In genomic region chrX:44260609-44261008, GRCh38 we compare ENCODE assay signal across 35 cellular contexts.
"Had no signal": no experiment of that assay in that cellular context is flagged by ENCODE, and none has a peak within 500 bp of the region (broad histone marks: within the 10 kb centered on the region; RNA-seq: fewer than 3 reads in every experiment).

No MANE protein-coding gene starts in this region.

- H3K4me1 Mint-ChIP-seq: brain had no signal

- H3K27ac Mint-ChIP-seq: activated CD4-positive, alpha-beta memory T cell treated with anti-CD3 and anti-CD28 coated beads, Interleukin-2, amount 10 ng/mL, durations not matched to agents 7 days and 5 days; activated CD4-positive, alpha-beta T cell treated with anti-CD3 and anti-CD28 coated beads for 36 hours; activated CD4-positive, alpha-beta T cell treated with anti-CD3 and anti-CD28 coated beads, Interleukin-2, amount 10 ng/mL, durations not matched to agents 7 days and 5 days; activated CD8-positive, alpha-beta memory T cell treated with anti-CD3 and anti-CD28 coated beads, Interleukin-2, amount 10 ng/mL, durations not matched to agents 7 days and 5 days; activated CD8-positive, alpha-beta T cell treated with anti-CD3 and anti-CD28 coated beads, Interleukin-2, amount 10 ng/mL, durations not matched to agents 7 days and 5 days; activated naive CD4-positive, alpha-beta T cell treated with anti-CD3 and anti-CD28 coated beads, Interleukin-2, amount 10 ng/mL, durations not matched to agents 7 days and 5 days; activated naive CD4-positive, alpha-beta T cell treated with anti-CD3 and anti-CD28 coated beads, Interleukin-2, amount 50 U/mL, for 24 hours; activated naive CD8-positive, alpha-beta T cell; activated naive CD8-positive, alpha-beta T cell treated with anti-CD3 and anti-CD28 coated beads, Interleukin-2, amount 50 U/mL, for 24 hours; activated T-cell treated with anti-CD3 and anti-CD28 coated beads, Interleukin-2, amount 50 U/mL, for 24 hours; activated T-helper 2 cell treated with anti-CD3 and anti-CD28 coated beads, Interferon-gamma antibody, Interleukin-2, Interleukin-4, amounts not matched to agents 10 μg/mL and 5 μg/mL and 100 μg/mL, durations not matched to agents 14 hours and 24 hours and 36 hours; brain; T-helper 2 cell treated with Interferon-gamma antibody and Interleukin-4, amounts not matched to agents 5 μg/mL and 100 μg/mL, for 36 hours; WTC11 had no signal

- H3K9me3 Mint-ChIP-seq: activated naive CD4-positive, alpha-beta T cell treated with anti-CD3 and anti-CD28 coated beads, Interleukin-2, amount 50 U/mL, for 24 hours had no signal

- H3K27ac ChIP-seq: ascending aorta, cardiac muscle cell, WERI-Rb-1 had no signal

- DNase-seq: activated CD4-positive, alpha-beta memory T cell treated with anti-CD3 and anti-CD28 coated beads, Interleukin-2, amount 10 ng/mL, durations not matched to agents 7 days and 5 days; activated CD4-positive, alpha-beta T cell treated with anti-CD3 and anti-CD28 coated beads for 1 hour; activated CD4-positive, alpha-beta T cell treated with anti-CD3 and anti-CD28 coated beads for 36 hours; activated CD4-positive, alpha-beta T cell treated with anti-CD3 and anti-CD28 coated beads for 48 hours; activated CD4-positive, alpha-beta T cell treated with anti-CD3 and anti-CD28 coated beads, Interleukin-2, amount 10 ng/mL, durations not matched to agents 7 days and 5 days; activated CD4-positive, alpha-beta T cell treated with anti-CD3 and anti-CD28 coated beads, Interleukin-2, amount 50 U/mL, for 48 hours; activated CD4-positive, CD25-positive, alpha-beta regulatory T cell; activated CD8-positive, alpha-beta memory T cell treated with anti-CD3 and anti-CD28 coated beads for 24 hours; activated CD8-positive, alpha-beta memory T cell treated with anti-CD3 and anti-CD28 coated beads, Interleukin-2, amount 10 ng/mL, durations not matched to agents 7 days and 5 days; activated CD8-positive, alpha-beta memory T cell treated with anti-CD3 and anti-CD28 coated beads, Interleukin-2, amount 50 U/mL, for 48 hours; activated CD8-positive, alpha-beta T cell treated with anti-CD3 and anti-CD28 coated beads, Interleukin-2, amount 10 ng/mL, durations not matched to agents 7 days and 5 days; activated effector memory CD4-positive, alpha-beta T cell treated with Interleukin-2 at 50 U/mL for 16 hours; activated gamma-delta T cell; activated naive CD4-positive, alpha-beta T cell treated with anti-CD3 and anti-CD28 coated beads, Interleukin-2, amount 10 ng/mL, durations not matched to agents 7 days and 5 days; activated naive CD4-positive, alpha-beta T cell treated with Interleukin-2 at 50 U/mL for 16 hours; activated naive CD8-positive, alpha-beta T cell treated with anti-CD3 and anti-CD28 coated beads, Interleukin-2, amount 50 U/mL, for 24 hours; activated T-cell treated with anti-CD3 and anti-CD28 coated beads, Interleukin-2, amount 50 U/mL, for 24 hours; activated T-cell treated with anti-CD3 and anti-CD28 coated beads, Interleukin-2, amount 50 U/mL, for 48 hours; amygdala; anterior cingulate cortex; caudate nucleus; cerebellar nuclear complex; T-cell; T-helper 9 cell; WERI-Rb-1 had no signal

- H3K27me3 ChIP-seq: ascending aorta, cardiac muscle cell had no signal

- H3K4me3 Mint-ChIP-seq: activated CD4-positive, alpha-beta memory T cell treated with anti-CD3 and anti-CD28 coated beads, Interleukin-2, amount 10 ng/mL, durations not matched to agents 7 days and 5 days; activated CD4-positive, alpha-beta T cell treated with anti-CD3 and anti-CD28 coated beads for 36 hours; activated CD4-positive, alpha-beta T cell treated with anti-CD3 and anti-CD28 coated beads, Interleukin-2, amount 10 ng/mL, durations not matched to agents 7 days and 5 days; activated CD8-positive, alpha-beta memory T cell treated with anti-CD3 and anti-CD28 coated beads, Interleukin-2, amount 10 ng/mL, durations not matched to agents 7 days and 5 days; activated CD8-positive, alpha-beta T cell treated with anti-CD3 and anti-CD28 coated beads, Interleukin-2, amount 10 ng/mL, durations not matched to agents 7 days and 5 days; activated naive CD4-positive, alpha-beta T cell treated with anti-CD3 and anti-CD28 coated beads, Interleukin-2, amount 10 ng/mL, durations not matched to agents 7 days and 5 days; activated naive CD4-positive, alpha-beta T cell treated with anti-CD3 and anti-CD28 coated beads, Interleukin-2, amount 50 U/mL, for 24 hours; activated naive CD8-positive, alpha-beta T cell; activated naive CD8-positive, alpha-beta T cell treated with anti-CD3 and anti-CD28 coated beads, Interleukin-2, amount 50 U/mL, for 24 hours; activated T-cell treated with anti-CD3 and anti-CD28 coated beads, Interleukin-2, amount 50 U/mL, for 24 hours; brain; central memory CD8-positive, alpha-beta T cell; T-cell; T-helper 2 cell treated with Interferon-gamma antibody and Interleukin-4, amounts not matched to agents 5 μg/mL and 100 μg/mL, for 36 hours; WTC11 had no signal

- H3K4me3 ChIP-seq: ascending aorta, cardiac muscle cell had no signal

- H3K27me3 Mint-ChIP-seq: activated CD4-positive, alpha-beta memory T cell treated with anti-CD3 and anti-CD28 coated beads, Interleukin-2, amount 10 ng/mL, durations not matched to agents 7 days and 5 days; activated CD4-positive, alpha-beta T cell treated with anti-CD3 and anti-CD28 coated beads for 36 hours; activated CD4-positive, alpha-beta T cell treated with anti-CD3 and anti-CD28 coated beads, Interleukin-2, amount 10 ng/mL, durations not matched to agents 7 days and 5 days; activated CD8-positive, alpha-beta memory T cell treated with anti-CD3 and anti-CD28 coated beads, Interleukin-2, amount 10 ng/mL, durations not matched to agents 7 days and 5 days; activated naive CD4-positive, alpha-beta T cell treated with anti-CD3 and anti-CD28 coated beads, Interleukin-2, amount 10 ng/mL, durations not matched to agents 7 days and 5 days; activated naive CD4-positive, alpha-beta T cell treated with anti-CD3 and anti-CD28 coated beads, Interleukin-2, amount 50 U/mL, for 24 hours; activated naive CD8-positive, alpha-beta T cell; activated naive CD8-positive, alpha-beta T cell treated with anti-CD3 and anti-CD28 coated beads, Interleukin-2, amount 50 U/mL, for 24 hours; activated T-cell treated with anti-CD3 and anti-CD28 coated beads, Interleukin-2, amount 50 U/mL, for 24 hours; brain; central memory CD8-positive, alpha-beta T cell had no signal

- H3K4me1 ChIP-seq: ascending aorta had no signal

- ATAC-seq: activated CD4-positive, alpha-beta T cell treated with anti-CD3 and anti-CD28 coated beads for 36 hours; activated CD4-positive, CD25-positive, alpha-beta regulatory T cell treated with anti-CD3 and anti-CD28 coated beads, Interleukin-2, amount 50 U/mL, for 24 hours; activated CD8-positive, alpha-beta memory T cell treated with anti-CD3 and anti-CD28 coated beads, Interleukin-2, amount 10 ng/mL, durations not matched to agents 7 days and 5 days; activated CD8-positive, alpha-beta T cell treated with anti-CD3 and anti-CD28 coated beads, Interleukin-2, amount 10 ng/mL, durations not matched to agents 7 days and 5 days; activated naive CD8-positive, alpha-beta T cell treated with anti-CD3 and anti-CD28 coated beads, Interleukin-2, amount 50 U/mL, for 24 hours; WTC11 had no signal

- H3K36me3 Mint-ChIP-seq: brain had no signal
